ENCODE assay signal across 1 cellular context in the genomic region with DNA sequence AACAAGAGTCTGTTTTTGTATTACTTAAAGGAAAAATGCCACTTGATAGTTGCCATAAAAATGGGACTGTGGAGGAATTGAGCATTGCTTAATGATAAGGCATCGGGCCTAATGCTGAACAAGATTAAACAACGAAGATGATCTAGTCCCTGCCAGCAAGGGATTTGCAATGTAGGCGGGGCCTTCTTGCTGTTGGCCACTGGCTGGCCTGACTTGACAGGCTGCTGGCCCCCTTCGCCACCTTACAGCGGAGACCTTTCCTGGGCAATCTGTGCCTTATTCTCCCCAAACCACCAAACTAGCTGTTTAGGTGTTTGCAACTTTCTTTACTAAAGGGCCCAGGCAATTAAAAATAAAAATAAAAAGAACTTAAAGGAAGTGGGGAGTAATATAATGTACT.
TF ChIP-seq lines count a peak whose summit lies in the region.

No MANE protein-coding gene starts in this region.

TF ChIP-seq in WTC11, 78 proteins besides CTCF, POLR2A, EP300 and RAD21 (continued from another document):
- TF ChIP-seq, protein P1, sequence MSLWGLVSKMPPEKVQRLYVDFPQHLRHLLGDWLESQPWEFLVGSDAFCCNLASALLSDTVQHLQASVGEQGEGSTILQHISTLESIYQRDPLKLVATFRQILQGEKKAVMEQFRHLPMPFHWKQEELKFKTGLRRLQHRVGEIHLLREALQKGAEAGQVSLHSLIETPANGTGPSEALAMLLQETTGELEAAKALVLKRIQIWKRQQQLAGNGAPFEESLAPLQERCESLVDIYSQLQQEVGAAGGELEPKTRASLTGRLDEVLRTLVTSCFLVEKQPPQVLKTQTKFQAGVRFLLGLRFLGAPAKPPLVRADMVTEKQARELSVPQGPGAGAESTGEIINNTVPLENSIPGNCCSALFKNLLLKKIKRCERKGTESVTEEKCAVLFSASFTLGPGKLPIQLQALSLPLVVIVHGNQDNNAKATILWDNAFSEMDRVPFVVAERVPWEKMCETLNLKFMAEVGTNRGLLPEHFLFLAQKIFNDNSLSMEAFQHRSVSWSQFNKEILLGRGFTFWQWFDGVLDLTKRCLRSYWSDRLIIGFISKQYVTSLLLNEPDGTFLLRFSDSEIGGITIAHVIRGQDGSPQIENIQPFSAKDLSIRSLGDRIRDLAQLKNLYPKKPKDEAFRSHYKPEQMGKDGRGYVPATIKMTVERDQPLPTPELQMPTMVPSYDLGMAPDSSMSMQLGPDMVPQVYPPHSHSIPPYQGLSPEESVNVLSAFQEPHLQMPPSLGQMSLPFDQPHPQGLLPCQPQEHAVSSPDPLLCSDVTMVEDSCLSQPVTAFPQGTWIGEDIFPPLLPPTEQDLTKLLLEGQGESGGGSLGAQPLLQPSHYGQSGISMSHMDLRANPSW (CRISPR knock-in tag; conservative IDR thresholded peaks at IDR 0.05; ENCODE audit: low read depth), result no peak
- TF ChIP-seq, protein P2, sequence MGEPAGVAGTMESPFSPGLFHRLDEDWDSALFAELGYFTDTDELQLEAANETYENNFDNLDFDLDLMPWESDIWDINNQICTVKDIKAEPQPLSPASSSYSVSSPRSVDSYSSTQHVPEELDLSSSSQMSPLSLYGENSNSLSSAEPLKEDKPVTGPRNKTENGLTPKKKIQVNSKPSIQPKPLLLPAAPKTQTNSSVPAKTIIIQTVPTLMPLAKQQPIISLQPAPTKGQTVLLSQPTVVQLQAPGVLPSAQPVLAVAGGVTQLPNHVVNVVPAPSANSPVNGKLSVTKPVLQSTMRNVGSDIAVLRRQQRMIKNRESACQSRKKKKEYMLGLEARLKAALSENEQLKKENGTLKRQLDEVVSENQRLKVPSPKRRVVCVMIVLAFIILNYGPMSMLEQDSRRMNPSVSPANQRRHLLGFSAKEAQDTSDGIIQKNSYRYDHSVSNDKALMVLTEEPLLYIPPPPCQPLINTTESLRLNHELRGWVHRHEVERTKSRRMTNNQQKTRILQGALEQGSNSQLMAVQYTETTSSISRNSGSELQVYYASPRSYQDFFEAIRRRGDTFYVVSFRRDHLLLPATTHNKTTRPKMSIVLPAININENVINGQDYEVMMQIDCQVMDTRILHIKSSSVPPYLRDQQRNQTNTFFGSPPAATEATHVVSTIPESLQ (CRISPR knock-in tag; IDR thresholded peaks at IDR 0.05), result no peak
- TF ChIP-seq NFYB (CRISPR knock-in tag; conservative IDR thresholded peaks at IDR 0.05; ENCODE audit: low read depth), result no peak
- TF ChIP-seq, protein P3, sequence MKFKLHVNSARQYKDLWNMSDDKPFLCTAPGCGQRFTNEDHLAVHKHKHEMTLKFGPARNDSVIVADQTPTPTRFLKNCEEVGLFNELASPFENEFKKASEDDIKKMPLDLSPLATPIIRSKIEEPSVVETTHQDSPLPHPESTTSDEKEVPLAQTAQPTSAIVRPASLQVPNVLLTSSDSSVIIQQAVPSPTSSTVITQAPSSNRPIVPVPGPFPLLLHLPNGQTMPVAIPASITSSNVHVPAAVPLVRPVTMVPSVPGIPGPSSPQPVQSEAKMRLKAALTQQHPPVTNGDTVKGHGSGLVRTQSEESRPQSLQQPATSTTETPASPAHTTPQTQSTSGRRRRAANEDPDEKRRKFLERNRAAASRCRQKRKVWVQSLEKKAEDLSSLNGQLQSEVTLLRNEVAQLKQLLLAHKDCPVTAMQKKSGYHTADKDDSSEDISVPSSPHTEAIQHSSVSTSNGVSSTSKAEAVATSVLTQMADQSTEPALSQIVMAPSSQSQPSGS (CRISPR knock-in tag; IDR thresholded peaks at IDR 0.05; ENCODE audit: borderline replicate concordance, low read depth), result no peak
- TF ChIP-seq FOXK1 (CRISPR knock-in tag; IDR thresholded peaks at IDR 0.05), result no peak
- no peak for TF ChIP-seq SMAD4 (CRISPR knock-in tag; IDR thresholded peaks at IDR 0.05)
